Comparison of ENCODE assay signal across 22 cellular contexts in the genomic region with DNA sequence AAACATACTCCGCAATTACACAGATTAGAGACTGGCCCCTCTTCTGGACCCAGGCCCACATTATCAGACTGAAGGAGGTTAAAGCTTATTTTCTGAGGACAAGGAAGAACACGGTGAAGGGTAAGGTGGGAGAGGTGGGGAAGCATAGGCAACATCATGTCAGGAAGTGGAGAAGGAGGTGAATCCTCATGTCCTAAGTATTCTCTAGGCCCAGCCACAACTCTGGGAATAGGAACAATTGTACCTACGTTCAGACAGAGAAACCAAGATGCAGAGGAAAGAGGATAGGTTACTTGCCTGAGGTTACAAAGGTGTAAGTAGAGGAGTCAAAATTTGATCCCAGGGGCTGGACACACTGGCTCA. TPM values are rescaled to one million over a fixed set of nuclear protein-coding genes. Genes with fewer than 3 reads are reported as not detected.
A peak's percentile ranks its signal among the peaks of the same experiment; 100 is the strongest.
DNase-seq lines count a peak whose midpoint lies in the region; ATAC-seq, FAIRE-seq and TF ChIP-seq lines count a peak whose summit lies in the region.
"Had no signal": no experiment of that assay in that cellular context is flagged by ENCODE, and none has a peak within 500 bp of the region (broad histone marks: within the 10 kb centered on the region; RNA-seq: fewer than 3 reads in every experiment).

No MANE protein-coding gene starts in this region.

- FAIRE-seq in K562 (lab: Jason Lieb, UNC): no peak
- no peak for FAIRE-seq in pancreas (lab: Jason Lieb, UNC)
- FAIRE-seq: GM19239 had no signal

- TF ChIP-seq EP300 in SK-N-SH (IDR thresholded peaks at IDR 0.05; ENCODE audit: borderline replicate concordance in 1 of 2, low read depth in 1 of 2, low read length in 1 of 2) (no peak), K562 (IDR thresholded peaks at IDR 0.05; ENCODE audit: low read length) (no peak)

- POLR2A ChIA-PET in SK-N-SH (lab: Yijun Ruan, JAX) (no interaction called here), K562 (lab: Yijun Ruan, JAX) (interaction anchor here (0.6 to 0.9 kb wide), 2 partner anchors 16 to 40 kb away, joined by 3 read pairs; a partner anchor contains a TSS)

- H3K9me2 ChIP-seq in SK-N-SH: no peaks in the 10 kb centered on the region

- peaks cover 28% of the 10 kb centered on the region for H3F3A ChIP-seq in SK-N-SH (replicated peaks; ENCODE audit: insufficient read depth)

- CTCF ChIA-PET in SK-N-SH (lab: Yijun Ruan, JAX): interaction anchor here (1.2 to 1.9 kb wide), 2 partner anchors 20 to 888 kb away, joined by 3 to 6 read pairs; no protein-coding TSS in a partner anchor
- CTCF ChIA-PET in K562 (lab: Yijun Ruan, JAX; ENCODE audit: low intra/inter-chr PET ratio): no interaction called here

- 33% methylated on average over 3 of the region's 3 CpGs for WGBS in SK-N-SH (ENCODE audit: low lambda C conversion rate)
- 8% methylated on average over 2 of the region's 3 CpGs for WGBS in K562 (ENCODE audit: insufficient coverage, low coverage, missing lambda C conversion rate)
- 50 to 71% methylated on average over 3 of the region's 3 CpGs for WGBS in pancreas, 2 donors

- H3K9me3 ChIP-seq in SK-N-SH: no peaks in the 10 kb centered on the region
- H3K9me3 ChIP-seq in K562 (replicated peaks; ENCODE audit: control insufficient read depth, insufficient read depth, low read depth, low read length): no peaks in the 10 kb centered on the region
- no peaks in the 10 kb centered on the region for H3K9me3 ChIP-seq in effector memory CD4-positive, alpha-beta T cell (ENCODE audit: control insufficient read depth, low read length)
- no peaks in the 10 kb centered on the region for H3K9me3 ChIP-seq in pancreas
- H3K9me3 ChIP-seq: HAP-1, transverse colon had no signal

- DNase-seq in SK-N-SH (no peak), HL-60 (ENCODE audit: low read depth in 1 of 2, low spot score in 1 of 2) (no peak), K562 (ENCODE audit: extremely low read depth in 1 of 4, low spot score in 3 of 4) (no peak), NCI-H2227 treated with DMSO at 0.1 percent for 48 hours (lab: John Stamatoyannopoulos, UW) (no peak), pancreas (no peak)
- DNase-seq in natural killer cell treated with Interleukin-12 subunit alpha and Interleukin-12 subunit beta and Interleukin-15 and Interleukin-18, amount 100 ng/mL, for 72 hours (ENCODE audit: low spot score): no peak
- DNase-seq in effector memory CD4-positive, alpha-beta T cell: no peak
- DNase-seq: 8988T; activated CD4-positive, CD25-positive, alpha-beta regulatory T cell; CD8-positive, alpha-beta T cell; mesendoderm; NCI-H1417 treated with DMSO at 0.1 percent for 48 hours; NCI-H82; nephron progenitor cell; stimulated activated naive B cell treated with anti-CD40 and anti-IgM and Interleukin-4, amounts not matched to agents 10 μg/mL and 1 μg/mL and 100 μg/mL, for 72 hours; transverse colon had no signal

- BruUV-seq in K562 (replicated peaks; lab: Mats Ljungman, UMichigan): no TSS peak

- TF ChIP-seq CTCF in SK-N-SH (IDR thresholded peaks at IDR 0.05): no peak
- no peak for TF ChIP-seq CTCF in HL-60 (IDR thresholded peaks at IDR 0.05; ENCODE audit: insufficient read depth, low read length)
- TF ChIP-seq CTCF in K562 (IDR thresholded peaks at IDR 0.05 in 2 of 3, conservative IDR thresholded peaks at IDR 0.05 in 1 of 3; ENCODE audit: insufficient read depth in 2 of 3, low read depth in 1 of 3, low read length in 3 of 3): no peak
- TF ChIP-seq CTCF in pancreas (IDR thresholded peaks at IDR 0.05): no peak

- ATAC-seq in SK-N-SH treated with all-trans-retinoic acid at 6 μM for 48 hours: no peak
- ATAC-seq in K562: no peak
- no peak for ATAC-seq in natural killer cell treated with Interleukin-12 subunit alpha and Interleukin-12 subunit beta and Interleukin-15 and Interleukin-18, amount 100 ng/mL, for 72 hours
- ATAC-seq in pancreas: no peak
- ATAC-seq: stimulated activated naive B cell treated with anti-CD40 and anti-IgM and Interleukin-4, amounts not matched to agents 10 μg/mL and 1 μg/mL and 100 μg/mL, for 72 hours had no signal

- peak overlapping the region; percentile 87 for H3K27ac Mint-ChIP-seq in natural killer cell treated with Interleukin-12 subunit alpha and Interleukin-12 subunit beta and Interleukin-15 and Interleukin-18, amount 100 ng/mL, for 72 hours
- H3K27ac Mint-ChIP-seq: CD8-positive, alpha-beta T cell; nephron progenitor cell; stimulated activated naive B cell treated with anti-CD40 and anti-IgM and Interleukin-4, amounts not matched to agents 10 μg/mL and 1 μg/mL and 100 μg/mL, for 72 hours had no signal

- no peaks in the 10 kb centered on the region for H3K79me2 ChIP-seq in SK-N-SH (ENCODE audit: insufficient read depth)
- no peaks in the 10 kb centered on the region for H3K79me2 ChIP-seq in K562 (ENCODE audit: control insufficient read depth, insufficient read depth, low read length)
- H3K79me2 ChIP-seq: hepatocyte had no signal

- in situ Hi-C loops in K562 (cut with MboI): no loop called here

- peak overlapping the region; percentile 50 for H3K4me2 ChIP-seq in SK-N-SH
- no peak overlapping the region for H3K4me2 ChIP-seq in K562 (ENCODE audit: insufficient read depth, low read length)
- H3K4me2 ChIP-seq: hepatocyte had no signal

- intact Hi-C loops in K562 (cut with micrococcal nuclease): no loop called here
- intact Hi-C loops in pancreas (cut with DNase I): no loop called here

- H3K27me3 ChIP-seq in SK-N-SH (ENCODE audit: insufficient read depth): no peaks in the 10 kb centered on the region; the same call in 1 of the 2 replicates
- H3K27me3 ChIP-seq in HL-60 (ENCODE audit: insufficient read depth, poor library complexity, severe bottlenecking): no peaks in the 10 kb centered on the region
- peaks cover 0 to 1% of the 10 kb centered on the region in 2 experiments; a peak in 2 of 5 replicates for H3K27me3 ChIP-seq in K562 (ENCODE audit: control insufficient read depth in 2 of 2, insufficient read depth in 2 of 2, low read length in 2 of 2)
- H3K27me3 ChIP-seq in effector memory CD4-positive, alpha-beta T cell (replicated peaks; ENCODE audit: control insufficient read depth, insufficient read depth, low read length, poor library complexity, severe bottlenecking): no peaks in the 10 kb centered on the region
- no peaks in the 10 kb centered on the region for H3K27me3 ChIP-seq in pancreas
- H3K27me3 ChIP-seq: hepatocyte, transverse colon had no signal

- H4K20me1 ChIP-seq in SK-N-SH (ENCODE audit: insufficient read depth): no peaks in the 10 kb centered on the region
- H4K20me1 ChIP-seq in K562 (replicated peaks; ENCODE audit: control insufficient read depth, insufficient read depth, low read length): no peaks in the 10 kb centered on the region

- peaks cover 2 to 3% of the 10 kb centered on the region in 2 donors for H3K27me3 Mint-ChIP-seq in natural killer cell treated with Interleukin-12 subunit alpha and Interleukin-12 subunit beta and Interleukin-15 and Interleukin-18, amount 100 ng/mL, for 72 hours

- peak overlapping the region; percentile 61 for H3K4me3 Mint-ChIP-seq in natural killer cell treated with Interleukin-12 subunit alpha and Interleukin-12 subunit beta and Interleukin-15 and Interleukin-18, amount 100 ng/mL, for 72 hours
- H3K4me3 Mint-ChIP-seq: activated naive CD8-positive, alpha-beta T cell; CD8-positive, alpha-beta T cell; nephron progenitor cell; stimulated activated naive B cell treated with anti-CD40 and anti-IgM and Interleukin-4, amounts not matched to agents 10 μg/mL and 1 μg/mL and 100 μg/mL, for 72 hours had no signal

- H3K4me1 Mint-ChIP-seq in natural killer cell treated with Interleukin-12 subunit alpha and Interleukin-12 subunit beta and Interleukin-15 and Interleukin-18, amount 100 ng/mL, for 72 hours (ENCODE audit: low read depth in 2 of 2): peaks cover 20 to 46% of the 10 kb centered on the region in 2 donors

- H2AFZ ChIP-seq in SK-N-SH (ENCODE audit: low read depth) (peak overlapping the region; percentile 56), K562 (ENCODE audit: low read depth, low read length) (no peak overlapping the region; the same call in 1 of the 2 replicates)
- H2AFZ ChIP-seq: hepatocyte had no signal

- no peak for TF ChIP-seq RAD21 in SK-N-SH (IDR thresholded peaks at IDR 0.05; ENCODE audit: low read length)
- no peak for TF ChIP-seq RAD21 in K562 (CRISPR knock-in tag; conservative IDR thresholded peaks at IDR 0.05 in 1 of 2, IDR thresholded peaks at IDR 0.05 in 1 of 2)

- H3K9ac ChIP-seq in SK-N-SH (peak overlapping the region; percentile 25; the same call in 1 of the 2 replicates), K562 (ENCODE audit: insufficient read depth in 1 of 2, low read depth in 2 of 2, low read length in 2 of 2) (no peak overlapping the region)

- H3K4me1 ChIP-seq in SK-N-SH (ENCODE audit: control insufficient read depth in 1 of 2, insufficient read depth in 2 of 2, low read depth in 1 of 2, low read length in 1 of 2): peaks cover 0 to 15% of the 10 kb centered on the region in 2 experiments; a peak in 3 of 4 replicates
- no peaks in the 10 kb centered on the region; a peak in 1 of 5 replicates for H3K4me1 ChIP-seq in K562 (replicated peaks in 1 of 2; ENCODE audit: control insufficient read depth in 2 of 2, insufficient read depth in 2 of 2, low read length in 2 of 2)
- H3K4me1 ChIP-seq in effector memory CD4-positive, alpha-beta T cell (ENCODE audit: control insufficient read depth, insufficient read depth, low read length, poor library complexity, severe bottlenecking): peaks cover 4% of the 10 kb centered on the region
- H3K4me1 ChIP-seq in pancreas: no peaks in the 10 kb centered on the region
- H3K4me1 ChIP-seq: HAP-1, transverse colon had no signal

- H3K9me1 ChIP-seq in K562 (ENCODE audit: control insufficient read depth, insufficient read depth, low read length): no peaks in the 10 kb centered on the region

- H3K4me3 ChIP-seq in SK-N-SH (ENCODE audit: low read depth in 2 of 2, low read length in 1 of 2): no peak overlapping the region
- no peak overlapping the region for H3K4me3 ChIP-seq in HL-60 (replicated peaks; ENCODE audit: insufficient read depth, low read length)
- no peak overlapping the region for H3K4me3 ChIP-seq in K562
- H3K4me3 ChIP-seq in effector memory CD4-positive, alpha-beta T cell (ENCODE audit: insufficient read depth, low read depth, low read length, poor library complexity, severe bottlenecking): no peak overlapping the region
- H3K4me3 ChIP-seq in pancreas: no peak overlapping the region
- H3K4me3 ChIP-seq: HAP-1, hepatocyte, transverse colon had no signal

- H3K9me3 Mint-ChIP-seq in natural killer cell treated with Interleukin-12 subunit alpha and Interleukin-12 subunit beta and Interleukin-15 and Interleukin-18, amount 100 ng/mL, for 72 hours: no peaks in the 10 kb centered on the region
- H3K9me3 Mint-ChIP-seq: CD8-positive, alpha-beta T cell; nephron progenitor cell; stimulated activated naive B cell treated with anti-CD40 and anti-IgM and Interleukin-4, amounts not matched to agents 10 μg/mL and 1 μg/mL and 100 μg/mL, for 72 hours had no signal

- no peak for TF ChIP-seq POLR2A in K562 (conservative IDR thresholded peaks at IDR 0.05)

- H3K36me3 ChIP-seq in SK-N-SH (replicated peaks in 1 of 2; ENCODE audit: control insufficient read depth in 1 of 2, insufficient read depth in 2 of 2, low read length in 1 of 2) (no peaks in the 10 kb centered on the region), K562 (ENCODE audit: control insufficient read depth, insufficient read depth, low read length) (no peaks in the 10 kb centered on the region), pancreas (no peaks in the 10 kb centered on the region)
- H3K36me3 ChIP-seq in effector memory CD4-positive, alpha-beta T cell (ENCODE audit: control insufficient read depth, insufficient read depth, low read length): no peaks in the 10 kb centered on the region
- H3K36me3 ChIP-seq: HAP-1, transverse colon had no signal

- H3K36me3 Mint-ChIP-seq in natural killer cell treated with Interleukin-12 subunit alpha and Interleukin-12 subunit beta and Interleukin-15 and Interleukin-18, amount 100 ng/mL, for 72 hours: no peaks in the 10 kb centered on the region
- H3K36me3 Mint-ChIP-seq: activated naive CD8-positive, alpha-beta T cell; CD8-positive, alpha-beta T cell; stimulated activated naive B cell treated with anti-CD40 and anti-IgM and Interleukin-4, amounts not matched to agents 10 μg/mL and 1 μg/mL and 100 μg/mL, for 72 hours had no signal

- H3K27ac ChIP-seq in SK-N-SH (ENCODE audit: low read depth in 2 of 2, low read length in 1 of 2): peak overlapping the region; percentile 50 to 86; a peak in 3 of 4 replicates
- H3K27ac ChIP-seq in HL-60 (replicated peaks): peak overlapping the region; percentile 91
- H3K27ac ChIP-seq in K562 (ENCODE audit: extremely low read depth, low read depth, low read length): no peak overlapping the region
- H3K27ac ChIP-seq in effector memory CD4-positive, alpha-beta T cell (ENCODE audit: insufficient read depth, low read length, poor library complexity, severe bottlenecking): no peak overlapping the region
- H3K27ac ChIP-seq in pancreas: no peak overlapping the region
- H3K27ac ChIP-seq: hepatocyte, transverse colon had no signal

RNA-seq across cellular contexts. Expression of a gene that starts 15.8 kb away (rescaled TPM):
- polyA plus RNA-seq in SK-N-SH (2012; rRNA removed) (1.1 TPM in 2 replicates), K562 (2011; rRNA removed) (0.10 TPM in 1 of 2 replicates, not detected in the other), K562 (2014; fragmentation: Illumina TruSeq; extraction: Trizol) (0.12 and 0.18 TPM in 2 replicates), K562 (2014; fragmentation: Nextera tagmentation; extraction: Ambion mirVana) (under 1 TPM; 0.18 to 0.24 TPM), K562 (2014; rRNA removed) (0.95 TPM in 1 of 2 replicates, not detected in the other), pancreas (under 1 TPM; 0.07 to 0.11 TPM)
- 1.6 and 1.8 TPM in 2 replicates for polyA plus RNA-seq in SK-N-SH (2012; cell fraction: cytosol; rRNA removed)
- polyA plus RNA-seq in SK-N-SH (2012; cell fraction: nucleus; rRNA removed): 0.42 and 1.2 TPM in 2 replicates
- total RNA-seq in K562 (2011; cell fraction: chromatin; rRNA removed; ENCODE audit: low replicate concordance): not detected in 2 replicates
- not detected in 2 replicates for total RNA-seq in K562 (2011; cell fraction: nucleolus; rRNA removed)
- total RNA-seq in K562 (2011; cell fraction: nucleoplasm; rRNA removed): not detected in 2 replicates
- total RNA-seq in K562 (2014; rRNA removed) (0.08 and 0.86 TPM in 2 replicates), K562 (2014; rRNA removed; fragmentation: Illumina TruSeq; extraction: Trizol) (0.33 TPM in 1 of 2 replicates, not detected in the other), K562 (2015; rRNA removed; fragmentation: Illumina TruSeq; extraction: Trizol) (0.15 and 0.22 TPM in 2 replicates), K562 (2021) (0.22 TPM in 1 of 2 replicates, not detected in the other), pancreas (under 1 TPM in 3 of 6 donors, not detected in 3; 0.29 to 0.47 (median 0.37) TPM)
- polyA plus RNA-seq in K562 (2011; cell fraction: cytosol; rRNA removed): not detected in 2 replicates
- polyA plus RNA-seq in K562 (2011; cell fraction: nucleus; rRNA removed): not detected in 2 replicates
- polyA plus RNA-seq in K562 (2012): 0.40 and 0.86 TPM in 2 replicates
- 0.18 TPM in 1 of 2 replicates, not detected in the other for polyA minus RNA-seq in K562 (2011; rRNA and poly(A)+ RNA removed)
- polyA minus RNA-seq in K562 (2011; cell fraction: cytosol; rRNA and poly(A)+ RNA removed): not detected in 2 replicates
- polyA minus RNA-seq in K562 (2011; cell fraction: nucleus; rRNA and poly(A)+ RNA removed): not detected in 2 replicates
- total RNA-seq in natural killer cell treated with Interleukin-12 subunit alpha and Interleukin-12 subunit beta and Interleukin-15 and Interleukin-18, amount 100 ng/mL, for 72 hours: 1 to 10 TPM; 1.8 to 6.6 TPM
- total RNA-seq: kidney epithelial cell had no signal

Comparison
In these comparisons a context has a peak if more than half of its experiments do, and no peak if none do; other contexts are left out.
1. H3K27ac ChIP-seq: peak in SK-N-SH (2 of 2) and HL-60 (single experiment); none in K562 (single experiment), effector memory CD4-positive, alpha-beta T cell (single experiment) and pancreas (0 of 4).